ENCODE assay signal across 8 cellular contexts in the genomic region with DNA sequence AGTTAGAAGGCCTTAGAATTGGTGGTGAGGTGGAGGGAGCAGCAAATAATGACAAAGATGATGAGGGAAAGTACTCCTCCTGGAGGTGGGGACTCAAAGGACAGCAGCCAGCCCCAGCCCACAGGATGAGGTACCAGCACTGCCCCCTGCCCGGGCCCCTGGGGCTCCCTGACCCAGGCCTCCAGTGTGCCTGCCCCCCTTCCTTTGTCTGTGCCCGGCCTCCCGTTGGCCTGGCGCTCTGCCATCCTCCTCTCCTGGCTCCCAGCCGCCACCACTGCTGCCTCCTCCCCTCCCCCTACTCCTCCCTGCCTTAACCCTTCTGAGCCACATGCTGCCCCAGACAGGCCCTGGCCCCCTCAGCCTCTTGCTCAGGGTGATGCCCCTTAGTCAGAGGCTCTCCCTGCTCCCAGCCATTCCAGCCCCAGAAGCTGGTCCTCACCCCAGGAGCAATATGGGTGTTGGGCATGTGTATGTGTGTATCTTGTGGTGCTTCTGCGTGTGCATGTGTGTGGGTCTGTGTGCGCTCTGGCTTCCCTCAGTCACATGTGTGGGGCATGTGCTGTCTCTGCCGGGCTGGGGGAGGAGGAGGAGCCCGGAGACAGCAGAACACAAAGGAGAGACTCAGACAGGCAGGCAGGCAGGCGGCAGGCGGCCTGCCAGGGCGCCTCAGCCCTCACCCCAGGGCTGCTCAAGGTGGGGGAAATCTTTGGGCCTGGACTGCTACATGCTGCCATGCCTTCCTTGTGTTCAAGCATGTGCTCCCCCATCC. TPM values are rescaled to one million over a fixed set of nuclear protein-coding genes. Genes with fewer than 3 reads are reported as not detected.
DNase-seq lines count a peak whose midpoint lies in the region; ATAC-seq and TF ChIP-seq lines count a peak whose summit lies in the region.

No MANE protein-coding gene starts in this region.

- no peak overlapping the region for H2BK20ac ChIP-seq in H9 (ENCODE audit: low read depth, low read length, poor library complexity, severe bottlenecking)

- peak overlapping the region; percentile 80 for H3K4me3 ChIP-seq in endodermal cell (ENCODE audit: low read length)
- peak overlapping the region; percentile 76 for H3K4me3 ChIP-seq in mesodermal cell (ENCODE audit: extremely low read depth, insufficient read depth, low read length, poor library complexity, severe bottlenecking)

- H3K4me1 ChIP-seq in H9 (ENCODE audit: insufficient read depth, low read length) (peaks cover 24% of the 10 kb centered on the region), endodermal cell (ENCODE audit: control insufficient read depth, insufficient read depth, low read length) (peaks cover 15% of the 10 kb centered on the region), mesodermal cell (ENCODE audit: control insufficient read depth, insufficient read depth, low read length, poor library complexity, severe bottlenecking) (peaks cover 57% of the 10 kb centered on the region)

- H3T11ph ChIP-seq in H9 (ENCODE audit: low read length), result no peak overlapping the region

- H3K4ac ChIP-seq in H9 (ENCODE audit: low read depth, low read length), result no peak overlapping the region

- H3K4me2 ChIP-seq in H9 (ENCODE audit: insufficient read depth, insufficient read length, low read length), result peak overlapping the region; percentile 72

- H3K36me3 ChIP-seq in endodermal cell (ENCODE audit: control insufficient read depth, insufficient read depth, low read length) (no peaks in the 10 kb centered on the region), mesodermal cell (ENCODE audit: control insufficient read depth, insufficient read depth, low read length) (peaks cover 12% of the 10 kb centered on the region)

- H2BK15ac ChIP-seq in H9 (ENCODE audit: low read depth, low read length), result no peak overlapping the region

- peaks cover 3% of the 10 kb centered on the region for H4K20me1 ChIP-seq in H9 (ENCODE audit: control insufficient read depth, insufficient read depth, insufficient read length)

- CTCF ChIA-PET in activated CD8-positive, alpha-beta T cell treated with anti-CD3 and anti-CD28 coated beads, Interleukin-2, amount 10 ng/mL, durations not matched to agents 7 days and 5 days (lab: Charles Lee), result interaction anchor here (0.8 to 2.9 kb wide), 6 partner anchors 10 to 62 kb away, joined by 3 to 23 read pairs (median 4); partner anchors contain the start of genes ARMH3, NOLC1 and PPRC1

- no peak overlapping the region for H2AFZ ChIP-seq in H9 (ENCODE audit: low read length)

- WGBS in H9 (ENCODE audit: extremely low coverage, insufficient read length, low lambda C conversion rate), result no CpG with 5 or more reads among the region's 12 CpGs
- 23 to 37% methylated on average over 6 to 12 of the region's 12 CpGs for WGBS in endodermal cell (ENCODE audit: insufficient coverage in 1 of 2, insufficient read length in 1 of 2), 2 experiments
- WGBS in mesodermal cell (ENCODE audit: insufficient coverage in 2 of 2), 2 experiments, result 20 to 31% methylated on average over 10 to 11 of the region's 12 CpGs

- ATAC-seq in activated CD8-positive, alpha-beta T cell treated with anti-CD3 and anti-CD28 coated beads, Interleukin-2, amount 10 ng/mL, durations not matched to agents 7 days and 5 days, result peak; percentile 27
- no peak for ATAC-seq in HG03039 (IDR thresholded peaks at IDR 0.05; ENCODE audit: unreplicated experiment)

- no peak overlapping the region for H2BK12ac ChIP-seq in H9 (ENCODE audit: insufficient read length, low read depth, low read length)

- no peak overlapping the region for H3K56ac ChIP-seq in H9 (ENCODE audit: insufficient read length, low read depth, low read length)

- H3K9ac ChIP-seq in H9 (ENCODE audit: extremely low read depth, insufficient read length, low read length) (peak overlapping the region; percentile 15), endodermal cell (ENCODE audit: extremely low read depth, low read length, poor library complexity, severe bottlenecking) (no peak overlapping the region)

- peak overlapping the region; percentile 77 for H3K14ac ChIP-seq in H9 (ENCODE audit: insufficient read depth, low read length)

- H3K18ac ChIP-seq in H9 (ENCODE audit: insufficient read length, low read depth, low read length), result peak overlapping the region; percentile 59

- H3K36me3 Mint-ChIP-seq in H9 (ENCODE audit: insufficient read depth in 1 of 3, low read depth in 3 of 3), result no peaks in the 10 kb centered on the region; a peak in 3 of 7 replicates
- H3K36me3 Mint-ChIP-seq in activated CD8-positive, alpha-beta T cell treated with anti-CD3 and anti-CD28 coated beads, Interleukin-2, amount 10 ng/mL, durations not matched to agents 7 days and 5 days (ENCODE audit: low read depth), result peaks cover 15% of the 10 kb centered on the region
- H3K36me3 Mint-ChIP-seq in endodermal cell (ENCODE audit: low read depth), result no peaks in the 10 kb centered on the region

- H3K4me3 Mint-ChIP-seq in H9, result peak overlapping the region; percentile 82 to 93
- peak overlapping the region; percentile 85 for H3K4me3 Mint-ChIP-seq in activated CD8-positive, alpha-beta T cell treated with anti-CD3 and anti-CD28 coated beads, Interleukin-2, amount 10 ng/mL, durations not matched to agents 7 days and 5 days
- peak overlapping the region; percentile 75 for H3K4me3 Mint-ChIP-seq in endodermal cell

- TF ChIP-seq CTCF in H9 (conservative IDR thresholded peaks at IDR 0.05) (peak; percentile 49; the same call in 2 of the 3 replicates), endodermal cell (conservative IDR thresholded peaks at IDR 0.05) (peak; percentile 64)

- no peak overlapping the region for H3K23ac ChIP-seq in H9 (ENCODE audit: insufficient read length, low read depth, low read length)

- peaks cover 31% of the 10 kb centered on the region for H3K23me2 ChIP-seq in H9 (ENCODE audit: insufficient read length, low read depth, low read length, poor library complexity, severe bottlenecking)

- H3K9me3 Mint-ChIP-seq in H9 (no peaks in the 10 kb centered on the region), endodermal cell (no peaks in the 10 kb centered on the region)
- no peaks in the 10 kb centered on the region for H3K9me3 Mint-ChIP-seq in activated CD8-positive, alpha-beta T cell treated with anti-CD3 and anti-CD28 coated beads, Interleukin-2, amount 10 ng/mL, durations not matched to agents 7 days and 5 days (ENCODE audit: insufficient read depth)

- H4K91ac ChIP-seq in H9 (ENCODE audit: insufficient read length, low read depth, low read length), result no peak overlapping the region

- H3K27ac Mint-ChIP-seq in H9 (peak overlapping the region; percentile 85 to 96 (median 95)), endodermal cell (peak overlapping the region; percentile 97)
- peak overlapping the region; percentile 93 for H3K27ac Mint-ChIP-seq in activated CD8-positive, alpha-beta T cell treated with anti-CD3 and anti-CD28 coated beads, Interleukin-2, amount 10 ng/mL, durations not matched to agents 7 days and 5 days

- H3K27me3 ChIP-seq in H9 (ENCODE audit: insufficient read depth, low read length) (no peaks in the 10 kb centered on the region), endodermal cell (ENCODE audit: control insufficient read depth, insufficient read depth, low read length, poor library complexity, severe bottlenecking) (no peaks in the 10 kb centered on the region)

- no peak overlapping the region for H4K8ac ChIP-seq in H9 (replicated peaks; ENCODE audit: insufficient read length, low read depth, low read length)

- H3K79me2 ChIP-seq in H9 (ENCODE audit: insufficient read depth, low read length), result peaks cover 31% of the 10 kb centered on the region; the same call in 1 of the 2 replicates

- H3K9me3 ChIP-seq in H9 (ENCODE audit: control insufficient read depth, low read depth, low read length) (no peaks in the 10 kb centered on the region), endodermal cell (ENCODE audit: control insufficient read depth, low read length) (no peaks in the 10 kb centered on the region), mesodermal cell (ENCODE audit: control insufficient read depth, low read length) (no peaks in the 10 kb centered on the region)

- DNase-seq in AG08396 (ENCODE audit: low spot score) (peak; percentile 68), H9 (peak; percentile 77), NCI-H82 (lab: John Stamatoyannopoulos, UW) (peak; percentile 81), endodermal cell (peak; percentile 83)
- DNase-seq in activated CD8-positive, alpha-beta T cell treated with anti-CD3 and anti-CD28 coated beads, Interleukin-2, amount 10 ng/mL, durations not matched to agents 7 days and 5 days, result peak; percentile 73
- DNase-seq in stimulated activated CD8-positive, alpha-beta memory T cell treated with anti-CD3 and anti-CD28 coated beads, Interleukin-4, amount 100 ng/mL, for 24 hours (ENCODE audit: low read depth), result peak; percentile 45

- H2BK120ac ChIP-seq in H9 (ENCODE audit: low read depth, low read length, poor library complexity, severe bottlenecking), result no peak overlapping the region

- H3K27me3 Mint-ChIP-seq in H9 (ENCODE audit: low read depth) (no peaks in the 10 kb centered on the region), endodermal cell (ENCODE audit: insufficient read depth) (no peaks in the 10 kb centered on the region)
- H3K27me3 Mint-ChIP-seq in activated CD8-positive, alpha-beta T cell treated with anti-CD3 and anti-CD28 coated beads, Interleukin-2, amount 10 ng/mL, durations not matched to agents 7 days and 5 days (ENCODE audit: low read depth), result no peaks in the 10 kb centered on the region

- POLR2A ChIA-PET in activated CD8-positive, alpha-beta T cell treated with anti-CD3 and anti-CD28 coated beads, Interleukin-2, amount 10 ng/mL, durations not matched to agents 7 days and 5 days (lab: Charles Lee), result interaction anchor here (1.4 to 2.2 kb wide), 2 partner anchors 15 to 277 kb away, joined by 6 read pairs; partner anchors contain the start of gene PPRC1

- H3K27ac ChIP-seq in H9 (ENCODE audit: insufficient read length, low read depth, low read length) (no peak overlapping the region), endodermal cell (ENCODE audit: low read depth, low read length) (peak overlapping the region; percentile 97), mesodermal cell (ENCODE audit: low read depth, low read length, severe bottlenecking) (peak overlapping the region; percentile 95)

- H4K5ac ChIP-seq in H9 (ENCODE audit: insufficient read length, low read depth, low read length), result no peak overlapping the region

- peaks cover 8% of the 10 kb centered on the region for H3K79me1 ChIP-seq in H9 (ENCODE audit: insufficient read depth, low read depth, low read length, poor library complexity, severe bottlenecking)

- no peak overlapping the region for H2BK5ac ChIP-seq in H9 (ENCODE audit: insufficient read length, low read length)

- H3K4me1 Mint-ChIP-seq in H9 (peaks cover 71 to 73% of the 10 kb centered on the region in 2 experiments), endodermal cell (peaks cover 64% of the 10 kb centered on the region)
- peaks cover 70% of the 10 kb centered on the region for H3K4me1 Mint-ChIP-seq in activated CD8-positive, alpha-beta T cell treated with anti-CD3 and anti-CD28 coated beads, Interleukin-2, amount 10 ng/mL, durations not matched to agents 7 days and 5 days (ENCODE audit: low read depth)

- no peak overlapping the region for H2AK5ac ChIP-seq in H9 (ENCODE audit: insufficient read length, low read length)

RNA-seq across cellular contexts. Expression of gene LDB1, which starts 2.6 kb away (rescaled TPM):
- 79.2 and 80.5 TPM in 2 replicates for total RNA-seq in H9 (2021)
- 10 to 100 TPM; 83.6 to 87.1 TPM for total RNA-seq in activated CD8-positive, alpha-beta T cell treated with anti-CD3 and anti-CD28 coated beads, Interleukin-2, amount 10 ng/mL, durations not matched to agents 7 days and 5 days
- total RNA-seq in endodermal cell, result 10 to 100 TPM; 72.0 to 82.6 TPM
- polyA plus RNA-seq in endodermal cell (2013, experiment 1 of 2), result 112 TPM
- polyA plus RNA-seq in endodermal cell (2013, experiment 2 of 2), result 104 TPM
- 112 TPM for polyA plus RNA-seq in mesodermal cell (2013, experiment 1 of 2)
- 92.3 TPM for polyA plus RNA-seq in mesodermal cell (2013, experiment 2 of 2)

RNA-seq across cellular contexts. Expression of gene PPRC1, which starts 15.3 kb away (rescaled TPM):
- 111 and 121 TPM in 2 replicates for total RNA-seq in H9 (2021)
- total RNA-seq in activated CD8-positive, alpha-beta T cell treated with anti-CD3 and anti-CD28 coated beads, Interleukin-2, amount 10 ng/mL, durations not matched to agents 7 days and 5 days, result 10 to 100 TPM; 56.5 to 58.9 TPM
- 10 to 100 TPM; 44.5 to 44.7 TPM for total RNA-seq in endodermal cell
- polyA plus RNA-seq in endodermal cell (2013, experiment 1 of 2), result 31.0 TPM
- 26.7 TPM for polyA plus RNA-seq in endodermal cell (2013, experiment 2 of 2)
- polyA plus RNA-seq in mesodermal cell (2013, experiment 1 of 2), result 24.3 TPM
- 17.7 TPM for polyA plus RNA-seq in mesodermal cell (2013, experiment 2 of 2)

RNA-seq across cellular contexts. Expression of gene NOLC1, which starts 34.6 kb away (rescaled TPM):
- total RNA-seq in H9 (2021), result 168 and 171 TPM in 2 replicates
- total RNA-seq in activated CD8-positive, alpha-beta T cell treated with anti-CD3 and anti-CD28 coated beads, Interleukin-2, amount 10 ng/mL, durations not matched to agents 7 days and 5 days, result 10 to 100 TPM; 94.1 to 95.3 TPM
- total RNA-seq in endodermal cell, result 10 to 100 TPM; 92.0 to 93.5 TPM
- 79.8 TPM for polyA plus RNA-seq in endodermal cell (2013, experiment 1 of 2)
- 75.4 TPM for polyA plus RNA-seq in endodermal cell (2013, experiment 2 of 2)
- 70.5 TPM for polyA plus RNA-seq in mesodermal cell (2013, experiment 1 of 2)
- polyA plus RNA-seq in mesodermal cell (2013, experiment 2 of 2), result 72.1 TPM

RNA-seq across cellular contexts. Expression of gene HPS6, which starts 52.4 kb away (rescaled TPM):
- total RNA-seq in H9 (2021) (18.4 and 18.7 TPM in 2 replicates), endodermal cell (10 to 100 TPM; 19.6 to 20.8 TPM)
- total RNA-seq in activated CD8-positive, alpha-beta T cell treated with anti-CD3 and anti-CD28 coated beads, Interleukin-2, amount 10 ng/mL, durations not matched to agents 7 days and 5 days, result 10 to 100 TPM; 23.2 to 25.3 TPM
- 8.4 TPM for polyA plus RNA-seq in endodermal cell (2013, experiment 1 of 2)
- 8.9 TPM for polyA plus RNA-seq in endodermal cell (2013, experiment 2 of 2)
- 13.6 TPM for polyA plus RNA-seq in mesodermal cell (2013, experiment 1 of 2)
- 10.6 TPM for polyA plus RNA-seq in mesodermal cell (2013, experiment 2 of 2)
